In the genomic region with DNA sequence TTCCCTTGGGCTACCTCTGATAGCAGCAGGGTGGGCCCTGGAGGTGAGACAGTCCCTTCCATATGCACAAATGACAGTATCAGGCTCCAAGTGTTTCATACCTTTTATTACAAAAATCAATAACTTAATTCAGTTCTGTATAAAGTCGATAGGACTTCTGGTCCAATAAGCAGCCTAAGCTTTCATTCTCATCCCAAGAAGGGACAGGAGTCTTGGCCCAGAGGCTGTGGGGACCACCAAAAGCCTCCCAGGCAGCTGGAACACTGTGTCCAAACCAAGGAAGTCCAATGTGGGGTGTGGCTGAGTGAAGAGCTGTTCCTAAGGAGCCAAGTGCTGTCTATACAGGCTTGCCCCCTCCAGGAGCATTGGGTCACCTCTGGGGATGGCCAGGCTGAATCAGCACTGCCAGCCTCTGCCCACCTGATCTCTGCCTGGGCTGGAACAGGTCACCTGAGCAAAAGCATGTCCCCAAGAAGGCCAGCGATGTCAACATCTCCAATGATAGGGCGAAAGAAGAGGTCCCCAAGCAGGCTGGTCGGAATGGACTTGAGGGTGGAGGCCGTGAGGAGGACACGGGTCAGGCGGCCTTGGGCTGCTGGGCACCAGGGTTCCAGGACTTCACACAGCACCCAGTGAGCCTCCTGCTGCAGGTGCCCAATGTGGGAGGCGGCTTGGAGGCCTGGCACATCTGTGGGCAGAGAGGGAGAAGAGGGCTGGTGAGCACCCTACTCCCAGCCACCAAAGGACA, we compare ENCODE assay signal across 19 cellular contexts. TPM values are rescaled to one million over a fixed set of nuclear protein-coding genes. Genes with fewer than 3 reads are reported as not detected.
DNase-seq lines count a peak whose midpoint lies in the region; ATAC-seq and TF ChIP-seq lines count a peak whose summit lies in the region.
"Had no signal": no experiment of that assay in that cellular context is flagged by ENCODE, and none has a peak within 500 bp of the region (broad histone marks: within the 10 kb centered on the region; RNA-seq: fewer than 3 reads in every experiment).

No MANE protein-coding gene starts in this region.

- H2BK120ac ChIP-seq in mesenchymal stem cell (ENCODE audit: low read depth, low read length) (no peak overlapping the region), H9 (ENCODE audit: low read depth, low read length, poor library complexity, severe bottlenecking) (no peak overlapping the region)

- H3K79me1 ChIP-seq in mesenchymal stem cell (replicated peaks; ENCODE audit: low read length, poor library complexity, severe bottlenecking) (no peaks in the 10 kb centered on the region), H9 (ENCODE audit: insufficient read depth, low read depth, low read length, poor library complexity, severe bottlenecking) (no peaks in the 10 kb centered on the region)

- CTCF ChIA-PET in Caco-2 (lab: Charles Lee), result no interaction called here

- TF ChIP-seq CTCF in Caco-2 (IDR thresholded peaks at IDR 0.05; ENCODE audit: insufficient read depth in 1 of 2, low read depth in 1 of 2, low read length in 1 of 2, severe bottlenecking in 1 of 2, unreplicated experiment in 1 of 2), result no peak
- no peak for TF ChIP-seq CTCF in spleen (IDR thresholded peaks at IDR 0.05 in 8 of 11, conservative IDR thresholded peaks at IDR 0.05 in 3 of 11)
- TF ChIP-seq CTCF in H9 (conservative IDR thresholded peaks at IDR 0.05), result no peak

- H2AK5ac ChIP-seq in mesenchymal stem cell (ENCODE audit: low read length, severe bottlenecking) (peak overlapping the region; percentile 14), H9 (ENCODE audit: insufficient read length, low read length) (no peak overlapping the region)

- H3K9ac ChIP-seq in duodenal mucosa (ENCODE audit: low read depth in 1 of 2, low read length in 2 of 2) (peak overlapping the region; percentile 69 to 97), mesenchymal stem cell (ENCODE audit: low read length) (no peak overlapping the region), H9 (ENCODE audit: extremely low read depth, insufficient read length, low read length) (no peak overlapping the region), GM23248 (no peak overlapping the region)
- H3K9ac ChIP-seq: BLaER1, KMS-11, SK-N-SH had no signal

- no peak for DNase-seq in Caco-2
- DNase-seq in mesenchymal stem cell, result no peak
- no peak for DNase-seq in spleen
- no peak for DNase-seq in H9
- DNase-seq in GM23248, result no peak
- DNase-seq: CD4-positive, CD25-positive, alpha-beta regulatory T cell; HCEC 1CT; MM.1S; NCI-H2029; NCI-H226; OCI-M1; SK-N-SH had no signal

- H3K23ac ChIP-seq in mesenchymal stem cell (ENCODE audit: low read length in 2 of 2) (no peak overlapping the region), H9 (ENCODE audit: insufficient read length, low read depth, low read length) (no peak overlapping the region)

- intact Hi-C loops in Caco-2 (cut with micrococcal nuclease; ENCODE audit: unreplicated experiment) (no loop called here), spleen (cut with DNase I; ENCODE audit: low total_unique reads) (no loop called here)

- no peaks in the 10 kb centered on the region for H4K20me1 ChIP-seq in H9 (ENCODE audit: control insufficient read depth, insufficient read depth, insufficient read length)
- no peaks in the 10 kb centered on the region for H4K20me1 ChIP-seq in GM23248 (ENCODE audit: insufficient read depth)
- H4K20me1 ChIP-seq: BLaER1 had no signal

- H3K14ac ChIP-seq in mesenchymal stem cell (ENCODE audit: low read length in 2 of 2) (no peak overlapping the region), H9 (ENCODE audit: insufficient read depth, low read length) (no peak overlapping the region)

- no peak for TF ChIP-seq POLR2A in spleen (IDR thresholded peaks at IDR 0.05)

- H4K91ac ChIP-seq in mesenchymal stem cell (ENCODE audit: low read length) (no peak overlapping the region), H9 (ENCODE audit: insufficient read length, low read depth, low read length) (no peak overlapping the region)

- H3K27ac Mint-ChIP-seq in Caco-2 (ENCODE audit: unreplicated experiment) (peak overlapping the region; percentile 22), H9 (no peak overlapping the region)
- H3K27ac Mint-ChIP-seq: GM23338, IgD-negative memory B cell had no signal

- no peak overlapping the region for H3K56ac ChIP-seq in H9 (ENCODE audit: insufficient read length, low read depth, low read length)

- H3K4ac ChIP-seq in mesenchymal stem cell (ENCODE audit: low read depth in 1 of 2, low read length in 2 of 2), result no peak overlapping the region
- H3K4ac ChIP-seq in H9 (ENCODE audit: low read depth, low read length), result no peak overlapping the region

- H3K9me3 Mint-ChIP-seq in Caco-2 (ENCODE audit: unreplicated experiment) (no peaks in the 10 kb centered on the region), H9 (no peaks in the 10 kb centered on the region)
- H3K9me3 Mint-ChIP-seq: CD4-positive, CD25-positive, alpha-beta regulatory T cell; GM23338; IgD-negative memory B cell had no signal

- H3K4me3 ChIP-seq in Caco-2 (ENCODE audit: low read depth, low read length) (no peak overlapping the region), duodenal mucosa (ENCODE audit: low read depth in 1 of 2, low read length in 2 of 2) (peak overlapping the region; percentile 66 to 83), mesenchymal stem cell (ENCODE audit: insufficient read depth in 1 of 2, low read depth in 1 of 2, low read length in 2 of 2) (no peak overlapping the region), spleen (peak overlapping the region; percentile 12 to 70 (median 32)), GM23248 (no peak overlapping the region)
- H3K4me3 ChIP-seq: BLaER1, GM23338 had no signal

- H2BK5ac ChIP-seq in mesenchymal stem cell (ENCODE audit: low read depth, low read length, poor library complexity, severe bottlenecking) (no peak overlapping the region), H9 (ENCODE audit: insufficient read length, low read length) (no peak overlapping the region)

- no peaks in the 10 kb centered on the region for H3K27me3 ChIP-seq in Caco-2 (replicated peaks; ENCODE audit: control insufficient read depth, insufficient read depth, low read length)
- H3K27me3 ChIP-seq in duodenal mucosa (ENCODE audit: control insufficient read depth in 1 of 2, insufficient read depth in 2 of 2, low read length in 2 of 2), result no peaks in the 10 kb centered on the region
- no peaks in the 10 kb centered on the region for H3K27me3 ChIP-seq in mesenchymal stem cell (ENCODE audit: control insufficient read depth in 1 of 2, insufficient read depth in 1 of 2, low read length in 2 of 2)
- no peaks in the 10 kb centered on the region for H3K27me3 ChIP-seq in spleen (replicated peaks in 1 of 7)
- H3K27me3 ChIP-seq in H9 (ENCODE audit: insufficient read depth, low read length), result no peaks in the 10 kb centered on the region
- no peaks in the 10 kb centered on the region for H3K27me3 ChIP-seq in GM23248 (replicated peaks; ENCODE audit: insufficient read depth)
- H3K27me3 ChIP-seq: BLaER1 had no signal

- H3K36me3 ChIP-seq in Caco-2 (ENCODE audit: control insufficient read depth, insufficient read depth, low read length) (no peaks in the 10 kb centered on the region; the same call in 1 of the 2 replicates), duodenal mucosa (ENCODE audit: control insufficient read depth in 1 of 2, insufficient read depth in 2 of 2, low read length in 2 of 2) (peaks cover 0 to 4% of the 10 kb centered on the region in 2 donors), mesenchymal stem cell (ENCODE audit: control insufficient read depth in 1 of 2, insufficient read depth in 2 of 2, low read depth in 1 of 2, low read length in 2 of 2) (peaks cover 0 to 4% of the 10 kb centered on the region in 2 experiments), spleen (no peaks in the 10 kb centered on the region), GM23248 (ENCODE audit: low read depth) (no peaks in the 10 kb centered on the region)
- H3K36me3 ChIP-seq: BLaER1 had no signal

- 90% methylated on average over 7 of the region's 8 CpGs for whole genome bisulfite sequencing in mesenchymal stem cell
- WGBS in spleen, 5 donors, result 81 to 89% (median 85%) methylated on average over 8 of the region's 8 CpGs
- WGBS in H9 (ENCODE audit: extremely low coverage, insufficient read length, low lambda C conversion rate), result no CpG with 5 or more reads among the region's 8 CpGs
- WGBS in GM23248 (ENCODE audit: low coverage in 1 of 2, low lambda C conversion rate in 2 of 2, missing lambda C conversion rate in 2 of 2), 2 experiments, result 80 to 82% methylated on average over 8 of the region's 8 CpGs

- H2BK20ac ChIP-seq in H9 (ENCODE audit: low read depth, low read length, poor library complexity, severe bottlenecking), result no peak overlapping the region

- H3K4me3 Mint-ChIP-seq in Caco-2 (ENCODE audit: unreplicated experiment) (no peak overlapping the region), H9 (no peak overlapping the region)
- H3K4me3 Mint-ChIP-seq: CD4-positive, CD25-positive, alpha-beta regulatory T cell; GM23338; IgD-negative memory B cell had no signal

- H3K4me1 ChIP-seq in Caco-2, result peaks cover 37% of the 10 kb centered on the region
- peaks cover 30 to 35% of the 10 kb centered on the region in 2 donors for H3K4me1 ChIP-seq in duodenal mucosa (ENCODE audit: control insufficient read depth in 1 of 2, insufficient read depth in 2 of 2, low read length in 2 of 2)
- peaks cover 12% of the 10 kb centered on the region for H3K4me1 ChIP-seq in mesenchymal stem cell (ENCODE audit: control insufficient read depth, insufficient read depth, low read depth, low read length)
- peaks cover 0 to 11% (median 2%) of the 10 kb centered on the region in 6 donors for H3K4me1 ChIP-seq in spleen
- H3K4me1 ChIP-seq in H9 (ENCODE audit: insufficient read depth, low read length), result no peaks in the 10 kb centered on the region
- peaks cover 4% of the 10 kb centered on the region for H3K4me1 ChIP-seq in GM23248 (ENCODE audit: insufficient read depth)

- H3F3A ChIP-seq in GM23248 (ENCODE audit: insufficient read depth), result peaks cover 14% of the 10 kb centered on the region; the same call in 1 of the 2 replicates

- in situ Hi-C loops in GM23248 (cut with MboI), result no loop called here

- no peak overlapping the region for H3T11ph ChIP-seq in H9 (ENCODE audit: low read length)

- H2BK15ac ChIP-seq in mesenchymal stem cell (ENCODE audit: low read depth, poor library complexity, severe bottlenecking) (no peak overlapping the region), H9 (ENCODE audit: low read depth, low read length) (no peak overlapping the region)

- peaks cover 3% of the 10 kb centered on the region for H3K23me2 ChIP-seq in H9 (ENCODE audit: insufficient read length, low read depth, low read length, poor library complexity, severe bottlenecking)

- BruUV-seq in Caco-2 (replicated peaks; lab: Mats Ljungman, UMichigan), result no TSS peak

- H3K9me3 ChIP-seq in Caco-2 (no peaks in the 10 kb centered on the region), duodenal mucosa (ENCODE audit: control insufficient read depth in 1 of 2, low read length in 2 of 2) (no peaks in the 10 kb centered on the region), mesenchymal stem cell (ENCODE audit: control insufficient read depth, low read length) (no peaks in the 10 kb centered on the region), spleen (no peaks in the 10 kb centered on the region), H9 (ENCODE audit: control insufficient read depth, low read depth, low read length) (no peaks in the 10 kb centered on the region), GM23248 (ENCODE audit: low read depth) (no peaks in the 10 kb centered on the region)
- H3K9me3 ChIP-seq: BLaER1, SK-N-SH had no signal

- H3K27me3 Mint-ChIP-seq in Caco-2 (ENCODE audit: insufficient read depth, unreplicated experiment), result no peaks in the 10 kb centered on the region
- H3K27me3 Mint-ChIP-seq in H9 (ENCODE audit: low read depth), result peaks cover 8% of the 10 kb centered on the region
- H3K27me3 Mint-ChIP-seq: IgD-negative memory B cell had no signal

- H3K4me1 Mint-ChIP-seq in Caco-2 (ENCODE audit: low read depth, unreplicated experiment), result peaks cover 15% of the 10 kb centered on the region
- H3K4me1 Mint-ChIP-seq in H9, result no peaks in the 10 kb centered on the region
- H3K4me1 Mint-ChIP-seq: CD4-positive, CD25-positive, alpha-beta regulatory T cell; GM23338; IgD-negative memory B cell had no signal

- H2BK12ac ChIP-seq in mesenchymal stem cell (ENCODE audit: low read length in 2 of 2) (no peak overlapping the region), H9 (ENCODE audit: insufficient read length, low read depth, low read length) (no peak overlapping the region)

- H3K4me2 ChIP-seq in mesenchymal stem cell (ENCODE audit: low read length, poor library complexity, severe bottlenecking), result no peak overlapping the region
- no peak overlapping the region for H3K4me2 ChIP-seq in H9 (ENCODE audit: insufficient read depth, insufficient read length, low read length)
- no peak overlapping the region for H3K4me2 ChIP-seq in GM23248 (ENCODE audit: unreplicated experiment)
- H3K4me2 ChIP-seq: BLaER1, GM23338, KMS-11, SK-N-SH had no signal

- H4K8ac ChIP-seq in mesenchymal stem cell (ENCODE audit: low read length) (no peak overlapping the region), H9 (replicated peaks; ENCODE audit: insufficient read length, low read depth, low read length) (no peak overlapping the region)

- no peak for ATAC-seq in GM21423 (IDR thresholded peaks at IDR 0.05; ENCODE audit: unreplicated experiment)
- ATAC-seq: GM23338 had no signal

- H3K27ac ChIP-seq in duodenal mucosa (ENCODE audit: low read depth, low read length) (peak overlapping the region; percentile 59), mesenchymal stem cell (ENCODE audit: low read length, poor library complexity, severe bottlenecking) (no peak overlapping the region), spleen (peak overlapping the region in 3 of 8 donors; percentile 20 to 88 (median 80)), H9 (ENCODE audit: insufficient read length, low read depth, low read length) (no peak overlapping the region), GM23248 (no peak overlapping the region)
- H3K27ac ChIP-seq: BLaER1, KMS-11 had no signal

- no peak overlapping the region for H3K18ac ChIP-seq in mesenchymal stem cell (ENCODE audit: low read depth in 1 of 2, low read length in 2 of 2)
- no peak overlapping the region for H3K18ac ChIP-seq in H9 (ENCODE audit: insufficient read length, low read depth, low read length)

- H2AFZ ChIP-seq in mesenchymal stem cell (ENCODE audit: low read depth, low read length) (no peak overlapping the region), H9 (ENCODE audit: low read length) (no peak overlapping the region), GM23248 (no peak overlapping the region)
- H2AFZ ChIP-seq: GM23338 had no signal

- POLR2A ChIA-PET in Caco-2 (lab: Charles Lee), result interaction anchor here (0.8 kb wide), 1 partner anchor 11 kb away, joined by 3 read pairs; the partner anchor contains the start of gene GPATCH3

- H3K79me2 ChIP-seq in H9 (ENCODE audit: insufficient read depth, low read length) (no peaks in the 10 kb centered on the region), GM23248 (ENCODE audit: insufficient read depth) (no peaks in the 10 kb centered on the region)

- no peaks in the 10 kb centered on the region for H3K36me3 Mint-ChIP-seq in Caco-2 (ENCODE audit: insufficient read depth, unreplicated experiment)
- H3K36me3 Mint-ChIP-seq in H9 (ENCODE audit: insufficient read depth in 1 of 3, low read depth in 3 of 3), result no peaks in the 10 kb centered on the region
- H3K36me3 Mint-ChIP-seq: CD4-positive, CD25-positive, alpha-beta regulatory T cell; IgD-negative memory B cell had no signal

- no peak overlapping the region for H4K5ac ChIP-seq in H9 (ENCODE audit: insufficient read length, low read depth, low read length)

- no peaks in the 10 kb centered on the region for H3K9me2 ChIP-seq in GM23248 (ENCODE audit: insufficient read depth)
- H3K9me2 ChIP-seq: SK-N-SH had no signal

RNA-seq across cellular contexts. Expression of gene NR0B2, which starts 2.2 kb away (rescaled TPM):
- total RNA-seq in Caco-2 (2022) (0.34 TPM in 1 of 2 replicates, not detected in the other), spleen (10 to 100 TPM in 3 of 7 donors, 1 to 10 TPM in 4; 2.6 to 27.1 (median 10.0) TPM), H9 (2021) (not detected in 2 replicates)
- not detected for polyA plus RNA-seq in mesenchymal stem cell (2013, experiment 1 of 2)
- not detected for polyA plus RNA-seq in mesenchymal stem cell (2013, experiment 2 of 2)
- polyA plus RNA-seq in spleen (10 to 100 TPM in 1 of 3 donors, 1 to 10 TPM in 1, under 1 TPM in 1; 0.74 to 10.7 (median 5.6) TPM), GM23248 (2016; fragmentation: Nextera tagmentation; extraction: Ambion mirVana) (not detected in 2 replicates)
- not detected in 2 replicates for total RNA-seq in GM23248 (2014; rRNA removed; shearing (Covaris generic))
- total RNA-seq: CD4-positive, CD25-positive, alpha-beta regulatory T cell; GM23338 had no signal
- polyA plus RNA-seq: AG04450; CD4-positive, CD25-positive, alpha-beta regulatory T cell; IgD-negative memory B cell; SK-N-SH had no signal

RNA-seq across cellular contexts. Expression of gene NUDC, which starts 10.0 kb away (rescaled TPM):
- total RNA-seq in Caco-2 (2022) (81.3 and 87.2 TPM in 2 replicates), spleen (10 to 100 TPM; 35.7 to 55.7 (median 49.3) TPM), H9 (2021) (118 and 120 TPM in 2 replicates)
- 63.1 TPM for polyA plus RNA-seq in mesenchymal stem cell (2013, experiment 1 of 2)
- polyA plus RNA-seq in mesenchymal stem cell (2013, experiment 2 of 2), result 62.9 TPM
- polyA plus RNA-seq in spleen (10 to 100 TPM; 42.5 to 62.2 (median 48.8) TPM), GM23248 (2016; fragmentation: Nextera tagmentation; extraction: Ambion mirVana) (117 and 118 TPM in 2 replicates)
- 34.9 and 50.0 TPM in 2 replicates for total RNA-seq in GM23248 (2014; rRNA removed; shearing (Covaris generic))

RNA-seq across cellular contexts. Expression of gene GPATCH3, which starts 11.3 kb away (rescaled TPM):
- total RNA-seq in Caco-2 (2022) (19.1 and 20.6 TPM in 2 replicates), spleen (10 to 100 TPM; 14.3 to 20.2 (median 17.3) TPM), H9 (2021) (19.4 and 21.2 TPM in 2 replicates)
- 9.8 TPM for polyA plus RNA-seq in mesenchymal stem cell (2013, experiment 1 of 2)
- 9.7 TPM for polyA plus RNA-seq in mesenchymal stem cell (2013, experiment 2 of 2)
- polyA plus RNA-seq in spleen (10 to 100 TPM; 13.3 to 25.8 (median 19.3) TPM), GM23248 (2016; fragmentation: Nextera tagmentation; extraction: Ambion mirVana) (9.3 and 10.8 TPM in 2 replicates)
- 6.3 and 6.8 TPM in 2 replicates for total RNA-seq in GM23248 (2014; rRNA removed; shearing (Covaris generic))

RNA-seq across cellular contexts. Expression of gene GPN2, which starts 21.5 kb away (rescaled TPM):
- total RNA-seq in Caco-2 (2022), result 31.2 and 32.0 TPM in 2 replicates
- 21.8 TPM for polyA plus RNA-seq in mesenchymal stem cell (2013, experiment 1 of 2)
- 21.8 TPM for polyA plus RNA-seq in mesenchymal stem cell (2013, experiment 2 of 2)
- 10 to 100 TPM; 15.2 to 28.7 (median 21.5) TPM for total RNA-seq in spleen
- 10 to 100 TPM; 11.6 to 15.7 (median 14.2) TPM for polyA plus RNA-seq in spleen
- 44.3 and 47.8 TPM in 2 replicates for total RNA-seq in H9 (2021)
- total RNA-seq in GM23248 (2014; rRNA removed; shearing (Covaris generic)), result 11.9 and 12.1 TPM in 2 replicates
- polyA plus RNA-seq in GM23248 (2016; fragmentation: Nextera tagmentation; extraction: Ambion mirVana), result 26.3 and 27.9 TPM in 2 replicates

RNA-seq across cellular contexts. Expression of gene SFN, which starts 48.6 kb away (rescaled TPM):
- total RNA-seq in Caco-2 (2022), result 21.4 and 22.1 TPM in 2 replicates
- polyA plus RNA-seq in mesenchymal stem cell (2013, experiment 1 of 2), result 0.03 TPM
- polyA plus RNA-seq in mesenchymal stem cell (2013, experiment 2 of 2), result not detected
- under 1 TPM in 4 of 7 donors, not detected in 3; 0.51 to 0.79 (median 0.58) TPM for total RNA-seq in spleen
- under 1 TPM; 0.27 to 0.80 (median 0.63) TPM for polyA plus RNA-seq in spleen
- total RNA-seq in H9 (2021), result 3.8 and 4.3 TPM in 2 replicates
- total RNA-seq in GM23248 (2014; rRNA removed; shearing (Covaris generic)), result not detected in 2 replicates
- not detected in 2 replicates for polyA plus RNA-seq in GM23248 (2016; fragmentation: Nextera tagmentation; extraction: Ambion mirVana)
- polyA plus RNA-seq: CD4-positive, CD25-positive, alpha-beta regulatory T cell; IgD-negative memory B cell had no signal

Comparison
In these comparisons a context has a peak if more than half of its experiments do, and no peak if none do; other contexts are left out.
1. H3K4me3 ChIP-seq: peak in duodenal mucosa (2 of 2) and spleen (8 of 8); none in Caco-2 (single experiment), mesenchymal stem cell (0 of 2) and GM23248 (single experiment).
2. H3K9ac ChIP-seq: peak in duodenal mucosa (2 of 2); none in mesenchymal stem cell (single experiment), H9 (single experiment) and GM23248 (single experiment).